26 cellular contexts compared by ENCODE assay signal in the genomic region with DNA sequence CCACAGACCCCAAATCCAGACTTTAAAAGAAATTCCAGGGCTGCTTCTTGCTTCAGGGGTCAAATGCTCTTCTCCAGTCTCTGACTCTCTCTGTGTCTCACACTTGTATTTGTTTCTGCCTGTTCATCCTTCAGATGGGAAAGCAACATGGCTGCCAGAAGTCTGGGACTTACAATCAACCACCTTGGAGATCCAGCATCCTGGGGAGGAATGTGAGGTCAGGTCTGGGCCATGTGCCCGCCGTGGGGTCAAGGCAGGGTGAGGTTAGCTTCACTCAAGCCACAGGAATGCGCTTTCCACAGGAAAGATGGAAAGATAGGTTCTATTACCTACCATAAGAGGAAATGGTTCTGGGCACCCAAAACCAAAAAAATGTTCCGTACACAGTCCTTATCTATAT. TPM values are rescaled to one million over a fixed set of nuclear protein-coding genes. Genes with fewer than 3 reads are reported as not detected.
DNase-seq lines count a peak whose midpoint lies in the region; ATAC-seq, FAIRE-seq and TF ChIP-seq lines count a peak whose summit lies in the region.
"Had no signal": no experiment of that assay in that cellular context is flagged by ENCODE, and none has a peak within 500 bp of the region (broad histone marks: within the 10 kb centered on the region; RNA-seq: fewer than 3 reads in every experiment).

No MANE protein-coding gene starts in this region.

- DNase-seq in H54 (ENCODE audit: insufficient read length, low spot score) (peak; percentile 31), RWPE2 (ENCODE audit: low spot score) (no peak), cerebellar cortex (ENCODE audit: low spot score) (peak; percentile 68), urothelium cell line (ENCODE audit: low spot score) (peak; percentile 81), uterus (no peak), endodermal cell (no peak), tibial nerve (ENCODE audit: low spot score in 2 of 2) (no peak), AG08396 (ENCODE audit: low spot score) (no peak)
- DNase-seq: activated CD4-positive, alpha-beta T cell treated with anti-CD3 and anti-CD28 coated beads, Interleukin-2, amount 10 ng/mL, durations not matched to agents 7 days and 5 days; activated naive CD4-positive, alpha-beta T cell treated with Interleukin-2 at 50 U/mL for 16 hours; activated T-cell treated with anti-CD3 and anti-CD28 coated beads for 4 hours; dermis blood vessel endothelial cell; DMS153; erythroblast; immature natural killer cell; IMR-90; lower lobe of right lung; NCI-H2081 treated with DMSO at 0.1 percent for 48 hours; NCI-H524 treated with DMSO at 0.1 percent for 48 hours; tibial artery had no signal

- no peak for TF ChIP-seq CTCF in RWPE2 (IDR thresholded peaks at IDR 0.05; ENCODE audit: poor library complexity, severe bottlenecking)
- TF ChIP-seq CTCF in uterus (IDR thresholded peaks at IDR 0.05): no peak
- no peak for TF ChIP-seq CTCF in endodermal cell (conservative IDR thresholded peaks at IDR 0.05)
- no peak for TF ChIP-seq CTCF in tibial nerve (IDR thresholded peaks at IDR 0.05)

- no peak for TF ChIP-seq POLR2A in H54 (IDR thresholded peaks at IDR 0.05; ENCODE audit: low read depth, low read length)
- TF ChIP-seq POLR2A in uterus (IDR thresholded peaks at IDR 0.05): no peak
- no peak for TF ChIP-seq POLR2A in tibial nerve (IDR thresholded peaks at IDR 0.05)

- ATAC-seq in RWPE2 (ENCODE audit: low read depth): peak; percentile 70
- ATAC-seq: lower lobe of right lung had no signal

- H3K4me3 Mint-ChIP-seq in endodermal cell: no peak overlapping the region
- H3K4me3 Mint-ChIP-seq: activated CD4-positive, alpha-beta T cell treated with anti-CD3 and anti-CD28 coated beads, Interleukin-2, amount 10 ng/mL, durations not matched to agents 7 days and 5 days; immature natural killer cell had no signal

- H3K27me3 ChIP-seq in RWPE2 (ENCODE audit: insufficient read depth, poor library complexity, severe bottlenecking) (peaks cover 3% of the 10 kb centered on the region), uterus (no peaks in the 10 kb centered on the region), endodermal cell (ENCODE audit: control insufficient read depth, insufficient read depth, low read length, poor library complexity, severe bottlenecking) (no peaks in the 10 kb centered on the region), tibial nerve (no peaks in the 10 kb centered on the region)
- H3K27me3 ChIP-seq: ascending aorta; BLaER1 treated with 17β-estradiol and CSF1 and Interleukin-3, amounts not matched to agents 10 nM and 100 nM; tibial artery had no signal

- no peak overlapping the region for H3K4me3 ChIP-seq in RWPE2 (ENCODE audit: severe bottlenecking)
- H3K4me3 ChIP-seq in uterus: no peak overlapping the region
- H3K4me3 ChIP-seq in endodermal cell (ENCODE audit: low read length): no peak overlapping the region
- no peak overlapping the region for H3K4me3 ChIP-seq in tibial nerve
- H3K4me3 ChIP-seq: ascending aorta; BLaER1 treated with 17β-estradiol and CSF1 and Interleukin-3, amounts not matched to agents 10 nM and 100 nM; lower lobe of right lung; skin epidermis; tibial artery had no signal

- no peaks in the 10 kb centered on the region for H3K36me3 Mint-ChIP-seq in endodermal cell (ENCODE audit: low read depth)
- H3K36me3 Mint-ChIP-seq: immature natural killer cell had no signal

- H3K27ac Mint-ChIP-seq in endodermal cell: no peak overlapping the region
- H3K27ac Mint-ChIP-seq: activated CD4-positive, alpha-beta T cell treated with anti-CD3 and anti-CD28 coated beads, Interleukin-2, amount 10 ng/mL, durations not matched to agents 7 days and 5 days; immature natural killer cell had no signal

- peaks cover 12% of the 10 kb centered on the region for H3K4me1 ChIP-seq in RWPE2 (ENCODE audit: insufficient read depth, poor library complexity, severe bottlenecking)
- peaks cover 0 to 5% of the 10 kb centered on the region in 2 donors for H3K4me1 ChIP-seq in uterus
- H3K4me1 ChIP-seq in endodermal cell (ENCODE audit: control insufficient read depth, insufficient read depth, low read length): no peaks in the 10 kb centered on the region
- H3K4me1 ChIP-seq in tibial nerve: peaks cover 0 to 30% (median 0%) of the 10 kb centered on the region in 4 donors
- H3K4me1 ChIP-seq: parathyroid adenoma, tibial artery had no signal

- FAIRE-seq in H54 (lab: Jason Lieb, UNC) (no peak), urothelium cell line (lab: Jason Lieb, UNC) (peak; percentile 84)

- WGBS in endodermal cell (ENCODE audit: insufficient coverage in 1 of 2, insufficient read length in 1 of 2), 2 experiments: 53% methylated on average over 3 of the region's 4 CpGs; no CpG with 5 or more reads in 1 of the 2 experiments
- WGBS in tibial nerve, 2 donors: 69 to 98% methylated on average over 4 of the region's 4 CpGs

- intact Hi-C loops in uterus (cut with DNase I; ENCODE audit: low total_unique reads): loop anchor here (5.0 kb wide), 2 partner anchors 125 to 300 kb away; no protein-coding TSS in a partner anchor

- H3K9me3 Mint-ChIP-seq in endodermal cell: no peaks in the 10 kb centered on the region
- H3K9me3 Mint-ChIP-seq: activated CD4-positive, alpha-beta T cell treated with anti-CD3 and anti-CD28 coated beads, Interleukin-2, amount 10 ng/mL, durations not matched to agents 7 days and 5 days; immature natural killer cell had no signal

- no peak for TF ChIP-seq EP300 in tibial nerve (IDR thresholded peaks at IDR 0.05)

- H3K9me3 ChIP-seq in RWPE2 (ENCODE audit: severe bottlenecking): no peaks in the 10 kb centered on the region
- no peaks in the 10 kb centered on the region for H3K9me3 ChIP-seq in uterus
- H3K9me3 ChIP-seq in endodermal cell (ENCODE audit: control insufficient read depth, low read length): no peaks in the 10 kb centered on the region
- no peaks in the 10 kb centered on the region for H3K9me3 ChIP-seq in tibial nerve
- H3K9me3 ChIP-seq: ascending aorta; BLaER1 treated with 17β-estradiol and CSF1 and Interleukin-3, amounts not matched to agents 10 nM and 100 nM; lower lobe of right lung; tibial artery had no signal

- H3K4me1 Mint-ChIP-seq in endodermal cell: peaks cover 10% of the 10 kb centered on the region

- no peak overlapping the region for H3K27ac ChIP-seq in RWPE2 (ENCODE audit: poor library complexity, severe bottlenecking)
- peak overlapping the region in 1 of 2 donors; percentile 69 for H3K27ac ChIP-seq in uterus
- H3K27ac ChIP-seq in endodermal cell (ENCODE audit: low read depth, low read length): no peak overlapping the region
- no peak overlapping the region for H3K27ac ChIP-seq in tibial nerve
- H3K27ac ChIP-seq: ascending aorta, lower lobe of right lung, parathyroid adenoma, tibial artery had no signal

- H3K9ac ChIP-seq in endodermal cell (ENCODE audit: extremely low read depth, low read length, poor library complexity, severe bottlenecking): no peak overlapping the region
- H3K9ac ChIP-seq: BLaER1 treated with 17β-estradiol and CSF1 and Interleukin-3, amounts not matched to agents 10 nM and 100 nM; parathyroid adenoma had no signal

- H3K36me3 ChIP-seq in RWPE2 (ENCODE audit: low read depth) (no peaks in the 10 kb centered on the region), uterus (no peaks in the 10 kb centered on the region), endodermal cell (ENCODE audit: control insufficient read depth, insufficient read depth, low read length) (no peaks in the 10 kb centered on the region), tibial nerve (no peaks in the 10 kb centered on the region)
- H3K36me3 ChIP-seq: ascending aorta; BLaER1 treated with 17β-estradiol and CSF1 and Interleukin-3, amounts not matched to agents 10 nM and 100 nM; lower lobe of right lung; tibial artery had no signal

- H3K27me3 Mint-ChIP-seq in endodermal cell (ENCODE audit: insufficient read depth): no peaks in the 10 kb centered on the region

RNA-seq across cellular contexts. Expression of gene NPVF, which starts 34.3 kb away (rescaled TPM):
- not detected for total RNA-seq in uterus
- not detected for total RNA-seq in endodermal cell
- polyA plus RNA-seq in endodermal cell (2013, experiment 1 of 2): not detected
- not detected for polyA plus RNA-seq in endodermal cell (2013, experiment 2 of 2)
- total RNA-seq in tibial nerve: not detected
- total RNA-seq: activated CD4-positive, alpha-beta T cell treated with anti-CD3 and anti-CD28 coated beads, Interleukin-2, amount 10 ng/mL, durations not matched to agents 7 days and 5 days; ascending aorta; dermis blood vessel endothelial cell; glomerular endothelial cell; IMR-90; lower lobe of right lung; OCI-LY7 had no signal
- polyA plus RNA-seq: immature natural killer cell, IMR-90 had no signal

Comparison
In these comparisons a context has a peak if more than half of its experiments do, and no peak if none do; other contexts are left out.
1. DNase-seq: peak in H54 (single experiment), cerebellar cortex (single experiment) and urothelium cell line (single experiment); none in RWPE2 (single experiment), uterus (0 of 2), endodermal cell (single experiment), tibial nerve (0 of 2) and AG08396 (single experiment).